In the genomic region with DNA sequence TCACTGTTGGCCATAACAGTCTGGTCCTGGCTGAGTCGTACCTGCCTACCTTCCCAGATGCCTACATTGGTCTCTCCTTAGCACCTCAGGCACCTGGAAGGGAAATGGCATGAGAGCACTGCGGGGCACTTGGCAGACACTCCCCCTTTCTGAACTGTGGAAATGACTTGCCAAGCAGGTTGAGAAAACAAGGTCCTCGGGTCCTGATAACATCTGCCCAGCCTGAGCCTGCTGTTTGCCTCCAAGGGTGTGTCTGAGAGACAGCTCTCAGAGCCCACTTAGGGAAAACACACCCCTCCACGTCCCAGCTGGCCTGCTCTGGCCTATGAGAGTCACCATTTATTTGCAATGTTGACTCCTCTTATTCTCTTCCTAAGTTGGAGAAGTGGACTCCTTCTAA, we compare ENCODE assay signal across 12 cellular contexts. TPM values are rescaled to one million over a fixed set of nuclear protein-coding genes. Genes with fewer than 3 reads are reported as not detected.
DNase-seq lines count a peak whose midpoint lies in the region; ATAC-seq and TF ChIP-seq lines count a peak whose summit lies in the region.
"Had no signal": no experiment of that assay in that cellular context is flagged by ENCODE, and none has a peak within 500 bp of the region (broad histone marks: within the 10 kb centered on the region; RNA-seq: fewer than 3 reads in every experiment).

No MANE protein-coding gene starts in this region.

- no peak overlapping the region for H3K27ac Mint-ChIP-seq in chondrocyte (ENCODE audit: unreplicated experiment)

- H3K27me3 Mint-ChIP-seq in chondrocyte (ENCODE audit: low read depth): peaks cover 16% of the 10 kb centered on the region

- H3K36me3 Mint-ChIP-seq in chondrocyte (ENCODE audit: low read depth): peaks cover 2% of the 10 kb centered on the region

- intact Hi-C loops in colonic mucosa (cut with DNase I): no loop called here

- H3K4me3 ChIP-seq in colonic mucosa: no peak overlapping the region
- H3K4me3 ChIP-seq: K562 had no signal

- no peaks in the 10 kb centered on the region for H3K9me3 Mint-ChIP-seq in chondrocyte (ENCODE audit: low read depth)

- TF ChIP-seq CTCF in colonic mucosa (IDR thresholded peaks at IDR 0.05): no peak
- TF ChIP-seq CTCF in chondrocyte (IDR thresholded peaks at IDR 0.05): no peak

- no peaks in the 10 kb centered on the region for H3K36me3 ChIP-seq in colonic mucosa
- H3K36me3 ChIP-seq: WERI-Rb-1 had no signal

- H3K4me1 Mint-ChIP-seq in chondrocyte (ENCODE audit: low read depth): no peaks in the 10 kb centered on the region

- H3K4me3 Mint-ChIP-seq in chondrocyte (ENCODE audit: unreplicated experiment): no peak overlapping the region

- H3K9me3 ChIP-seq in colonic mucosa: no peaks in the 10 kb centered on the region

- H3K4me1 ChIP-seq in colonic mucosa: peaks cover 8% of the 10 kb centered on the region

- no peaks in the 10 kb centered on the region for H3K27me3 ChIP-seq in colonic mucosa

- ATAC-seq in HG03378 (IDR thresholded peaks at IDR 0.05; ENCODE audit: unreplicated experiment): no peak
- ATAC-seq: K562 had no signal

- DNase-seq in DMS79 treated with DMSO at 0.1 percent for 48 hours (lab: John Stamatoyannopoulos, UW) (peak; percentile 96), NCI-H510A (lab: John Stamatoyannopoulos, UW) (peak; percentile 90), colonic mucosa (peak; percentile 87), renal cortical epithelial cell (ENCODE audit: low read depth) (peak; percentile 33), GM03348 (ENCODE audit: low spot score) (no peak), dedifferentiated amniotic fluid mesenchymal stem cell (ENCODE audit: extremely low spot score) (no peak), chondrocyte (ENCODE audit: low spot score) (no peak)
- DNase-seq: NCI-H1436, posterior cingulate gyrus, WERI-Rb-1 had no signal

- peak overlapping the region; percentile 58 for H3K27ac ChIP-seq in colonic mucosa
- H3K27ac ChIP-seq: WERI-Rb-1 had no signal

- H3K9ac ChIP-seq in colonic mucosa (ENCODE audit: low read depth in 2 of 2, low read length in 2 of 2): peak overlapping the region in 1 of 2 donors; percentile 51

RNA-seq across cellular contexts. Expression of a gene that starts 10.5 kb away (rescaled TPM):
- total RNA-seq in colonic mucosa (10 to 100 TPM; 20.1 to 24.6 TPM), renal cortical epithelial cell (24.7 and 31.4 TPM in 2 replicates), chondrocyte (0.22 to 1.7 TPM (median 1.3 TPM) in 3 replicates)
- total RNA-seq: K562 had no signal

Comparison
In these comparisons a context has a peak if more than half of its experiments do, and no peak if none do; other contexts are left out.
1. DNase-seq: peak in DMS79 treated with DMSO at 0.1 percent for 48 hours (single experiment), NCI-H510A (single experiment), colonic mucosa (single experiment) and renal cortical epithelial cell (single experiment); none in GM03348 (single experiment), dedifferentiated amniotic fluid mesenchymal stem cell (single experiment) and chondrocyte (single experiment).